24 cellular contexts compared by ENCODE assay signal in the genomic region with DNA sequence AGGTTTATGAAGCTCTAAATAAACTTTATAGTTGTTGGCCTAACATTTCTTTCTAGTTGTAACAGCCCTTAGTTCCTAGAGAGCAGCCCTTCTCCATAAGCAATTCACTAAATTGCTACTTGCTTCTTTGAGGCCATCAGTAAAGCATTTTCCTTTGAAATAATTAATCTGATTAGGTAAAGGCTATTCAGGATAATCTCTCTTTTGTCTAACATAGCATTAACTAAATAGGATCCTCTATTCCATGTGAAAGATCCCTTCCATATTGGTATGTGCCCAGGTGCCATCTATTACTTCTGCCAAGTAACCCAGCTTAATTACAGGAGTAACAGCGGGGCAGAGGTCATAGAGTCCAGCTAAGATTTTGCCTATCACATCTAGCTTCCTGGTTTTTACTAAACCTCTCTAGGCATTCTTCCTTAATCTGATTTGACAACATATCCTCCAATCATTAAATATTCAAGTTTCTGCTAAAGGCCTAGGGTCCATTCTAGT.
"Had no signal": no experiment of that assay in that cellular context is flagged by ENCODE, and none has a peak within 500 bp of the region (broad histone marks: within the 10 kb centered on the region; RNA-seq: fewer than 3 reads in every experiment).

No MANE protein-coding gene starts in this region.

- H3K9me3 Mint-ChIP-seq: dendritic cell treated with granulocyte-macrophage colony-stimulating factor and Interleukin-4, amounts not matched to agents 40 ng/mL and 50 ng/mL, for 4 days; memory B cell had no signal

- H3K9me3 ChIP-seq: colonic mucosa, esophagus squamous epithelium, gastrocnemius medialis, heart right ventricle, lower lobe of right lung had no signal

- H3K36me3 Mint-ChIP-seq: memory B cell had no signal

- H3K27ac ChIP-seq: colonic mucosa, epithelial cell of prostate, esophagus squamous epithelium, gastrocnemius medialis, heart right ventricle, lower lobe of right lung had no signal

- H3K4me1 ChIP-seq: colonic mucosa, esophagus squamous epithelium, gastrocnemius medialis, heart right ventricle, lower lobe of right lung had no signal

- H3K27me3 ChIP-seq: colonic mucosa, esophagus squamous epithelium, gastrocnemius medialis, heart right ventricle had no signal

- ATAC-seq: effector memory CD8-positive, alpha-beta T cell; esophagus mucosa; gastrocnemius medialis; heart right ventricle; left colon; left lobe of liver; left ventricle myocardium superior; lower lobe of right lung had no signal

- H3K4me1 Mint-ChIP-seq: endodermal cell, memory B cell had no signal

- H3K4me3 ChIP-seq: colonic mucosa, esophagus squamous epithelium, gastrocnemius medialis, heart right ventricle, lower lobe of right lung had no signal

- H3K27me3 Mint-ChIP-seq: dendritic cell treated with granulocyte-macrophage colony-stimulating factor and Interleukin-4, amounts not matched to agents 40 ng/mL and 50 ng/mL, for 4 days; effector memory CD8-positive, alpha-beta T cell; memory B cell had no signal

- H3K27ac Mint-ChIP-seq: dendritic cell treated with granulocyte-macrophage colony-stimulating factor and Interleukin-4, amounts not matched to agents 40 ng/mL and 50 ng/mL, for 4 days; effector memory CD8-positive, alpha-beta T cell; endodermal cell; memory B cell had no signal

- DNase-seq: colonic mucosa; cortex of kidney; effector CD8-positive, alpha-beta T cell; effector memory CD8-positive, alpha-beta T cell; endodermal cell; erythroblast; esophagus squamous epithelium; foreskin fibroblast; foreskin melanocyte; gastrocnemius medialis; glutamatergic neuron; head of caudate nucleus; heart right ventricle; hippocampal formation; left colon; left ventricle myocardium superior; lower lobe of right lung; mesendoderm; midbrain had no signal

- H3K4me3 Mint-ChIP-seq: dendritic cell treated with granulocyte-macrophage colony-stimulating factor and Interleukin-4, amounts not matched to agents 40 ng/mL and 50 ng/mL, for 4 days; effector memory CD8-positive, alpha-beta T cell; endodermal cell; memory B cell had no signal

- H3K36me3 ChIP-seq: colonic mucosa, esophagus squamous epithelium, gastrocnemius medialis, heart right ventricle, lower lobe of right lung had no signal
